In the genomic region with DNA sequence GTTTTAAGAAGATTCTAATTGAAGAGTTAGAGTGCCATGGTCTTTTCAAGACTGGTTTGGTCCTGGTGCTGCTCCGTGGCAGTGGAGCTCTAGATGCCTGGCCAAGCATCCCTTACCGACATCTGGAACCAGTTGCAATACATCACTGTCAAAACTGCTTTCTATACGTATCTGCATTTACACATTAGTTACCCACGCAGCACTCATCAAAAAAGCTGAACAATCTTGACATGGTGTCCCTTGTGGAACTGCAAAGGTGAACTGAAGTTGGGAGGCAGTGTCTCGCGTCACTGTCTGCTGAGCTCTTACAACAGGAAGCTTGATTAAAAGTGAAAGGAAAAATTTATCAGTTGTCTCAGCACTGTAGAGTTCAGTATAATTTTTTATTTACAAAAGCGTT, we compare ENCODE assay signal across 8 cellular contexts.
A peak's percentile ranks its signal among the peaks of the same experiment; 100 is the strongest.
DNase-seq lines count a peak whose midpoint lies in the region; ATAC-seq and TF ChIP-seq lines count a peak whose summit lies in the region.

No MANE protein-coding gene starts in this region.

- peaks cover 29% of the 10 kb centered on the region for H3K4me1 Mint-ChIP-seq in activated T-cell treated with anti-CD3 and anti-CD28 coated beads, Interleukin-2, amount 50 U/mL, for 72 hours (ENCODE audit: low read depth)
- no peaks in the 10 kb centered on the region; a peak in 1 of 4 replicates for H3K4me1 Mint-ChIP-seq in H9

- no peak overlapping the region for H3K56ac ChIP-seq in H9 (ENCODE audit: insufficient read length, low read depth, low read length)

- no peak overlapping the region for H2BK12ac ChIP-seq in H9 (ENCODE audit: insufficient read length, low read depth, low read length)

- no peak overlapping the region for H3K14ac ChIP-seq in H9 (ENCODE audit: insufficient read depth, low read length)

- no peak overlapping the region for H4K5ac ChIP-seq in H9 (ENCODE audit: insufficient read length, low read depth, low read length)

- H2BK5ac ChIP-seq in H9 (ENCODE audit: insufficient read length, low read length) = no peak overlapping the region

- H3K36me3 ChIP-seq in Loucy (ENCODE audit: insufficient read depth, low read length) (no peaks in the 10 kb centered on the region), left ventricle myocardium inferior (no peaks in the 10 kb centered on the region), H7 (replicated peaks; ENCODE audit: control insufficient read depth, insufficient read depth, low read length) (no peaks in the 10 kb centered on the region)

- ATAC-seq in GM18867 (IDR thresholded peaks at IDR 0.05; ENCODE audit: unreplicated experiment) = peak; percentile 44
- peak; percentile 83 to 86 for ATAC-seq in activated T-cell treated with anti-CD3 and anti-CD28 coated beads, Interleukin-2, amount 50 U/mL, for 72 hours (replicated peaks in 1 of 2)

- no peaks in the 10 kb centered on the region for H3K27me3 ChIP-seq in Loucy (ENCODE audit: insufficient read depth, low read length, poor library complexity, severe bottlenecking)
- no peaks in the 10 kb centered on the region for H3K27me3 ChIP-seq in left ventricle myocardium inferior (ENCODE audit: low read depth)
- H3K27me3 ChIP-seq in H9 (ENCODE audit: insufficient read depth, low read length) = no peaks in the 10 kb centered on the region
- no peaks in the 10 kb centered on the region for H3K27me3 ChIP-seq in H7 (ENCODE audit: control insufficient read depth, insufficient read depth, low read length)

- H3K23me2 ChIP-seq in H9 (ENCODE audit: insufficient read length, low read depth, low read length, poor library complexity, severe bottlenecking) = no peaks in the 10 kb centered on the region

- H3K79me2 ChIP-seq in Loucy (ENCODE audit: insufficient read depth, low read length) (peaks cover 87% of the 10 kb centered on the region), H9 (ENCODE audit: insufficient read depth, low read length) (peaks cover 2% of the 10 kb centered on the region; the same call in 1 of the 2 replicates)

- no peak overlapping the region for H2BK15ac ChIP-seq in H9 (ENCODE audit: low read depth, low read length)

- H3F3A ChIP-seq in Loucy (ENCODE audit: low read depth) = no peaks in the 10 kb centered on the region

- H3K9me3 Mint-ChIP-seq in activated T-cell treated with anti-CD3 and anti-CD28 coated beads, Interleukin-2, amount 50 U/mL, for 72 hours = no peaks in the 10 kb centered on the region
- H3K9me3 Mint-ChIP-seq in H9 = no peaks in the 10 kb centered on the region

- H3K18ac ChIP-seq in H9 (ENCODE audit: insufficient read length, low read depth, low read length) = no peak overlapping the region

- peak overlapping the region; percentile 77 to 92 for H3K4me3 Mint-ChIP-seq in activated T-cell treated with anti-CD3 and anti-CD28 coated beads, Interleukin-2, amount 50 U/mL, for 72 hours
- H3K4me3 Mint-ChIP-seq in H9 = no peak overlapping the region

- H3K27ac ChIP-seq in left ventricle myocardium inferior (replicated peaks) (peak overlapping the region; percentile 36), H9 (ENCODE audit: insufficient read length, low read depth, low read length) (no peak overlapping the region)

- H3K4me2 ChIP-seq in Loucy (ENCODE audit: low read depth, low read length, poor library complexity, severe bottlenecking) (peak overlapping the region; percentile 83), H9 (ENCODE audit: insufficient read depth, insufficient read length, low read length) (no peak overlapping the region)

- no peak overlapping the region for H2BK20ac ChIP-seq in H9 (ENCODE audit: low read depth, low read length, poor library complexity, severe bottlenecking)

- no CpG with 5 or more reads among the region's 7 CpGs for WGBS in H9 (ENCODE audit: extremely low coverage, insufficient read length, low lambda C conversion rate)

- H2AFZ ChIP-seq in Loucy (ENCODE audit: low read length) = peak overlapping the region; percentile 5; the same call in 1 of the 2 replicates
- H2AFZ ChIP-seq in H9 (ENCODE audit: low read length) = no peak overlapping the region

- no peak overlapping the region for H3K23ac ChIP-seq in H9 (ENCODE audit: insufficient read length, low read depth, low read length)

- H4K8ac ChIP-seq in H9 (replicated peaks; ENCODE audit: insufficient read length, low read depth, low read length) = no peak overlapping the region

- H3K4ac ChIP-seq in H9 (ENCODE audit: low read depth, low read length) = no peak overlapping the region

- H4K91ac ChIP-seq in H9 (ENCODE audit: insufficient read length, low read depth, low read length) = no peak overlapping the region

- H3K36me3 Mint-ChIP-seq in activated T-cell treated with anti-CD3 and anti-CD28 coated beads, Interleukin-2, amount 50 U/mL, for 72 hours (ENCODE audit: insufficient read depth in 2 of 2) = peaks cover 0 to 4% of the 10 kb centered on the region in 2 donors
- peaks cover 0 to 10% (median 0%) of the 10 kb centered on the region in 3 experiments; a peak in 2 of 7 replicates for H3K36me3 Mint-ChIP-seq in H9 (ENCODE audit: insufficient read depth in 1 of 3, low read depth in 3 of 3)

- no peak overlapping the region for H3T11ph ChIP-seq in H9 (ENCODE audit: low read length)

- no peaks in the 10 kb centered on the region for H4K20me1 ChIP-seq in Loucy (ENCODE audit: insufficient read depth, low read length, poor library complexity, severe bottlenecking)
- no peaks in the 10 kb centered on the region for H4K20me1 ChIP-seq in H9 (ENCODE audit: control insufficient read depth, insufficient read depth, insufficient read length)

- H3K9ac ChIP-seq in Loucy (ENCODE audit: low read depth, low read length, poor library complexity, severe bottlenecking) (peak overlapping the region; percentile 67), H9 (ENCODE audit: extremely low read depth, insufficient read length, low read length) (no peak overlapping the region)

- peak overlapping the region; percentile 73 for H3K27ac Mint-ChIP-seq in activated T-cell treated with anti-CD3 and anti-CD28 coated beads, Interleukin-2, amount 50 U/mL, for 72 hours
- H3K27ac Mint-ChIP-seq in H9 = no peak overlapping the region

- DNase-seq in activated T-cell treated with anti-CD3 and anti-CD28 coated beads, Interleukin-2, amount 50 U/mL, for 72 hours = peak; percentile 27 to 30
- no peak for DNase-seq in left ventricle myocardium inferior
- peak; percentile 40 to 50 for DNase-seq in stimulated activated CD4-positive, alpha-beta T cell treated with anti-CD3 and anti-CD28 coated beads, Interleukin-2, amount 100 ng/mL, for 24 hours
- DNase-seq in ecto neural progenitor cell (ENCODE audit: low spot score) = no peak
- DNase-seq in H9 = no peak
- DNase-seq in H7 = no peak

- no peaks in the 10 kb centered on the region for H3K27me3 Mint-ChIP-seq in activated T-cell treated with anti-CD3 and anti-CD28 coated beads, Interleukin-2, amount 50 U/mL, for 72 hours (ENCODE audit: low read depth)
- no peaks in the 10 kb centered on the region for H3K27me3 Mint-ChIP-seq in H9 (ENCODE audit: low read depth)

- no peaks in the 10 kb centered on the region for H3K9me3 ChIP-seq in Loucy (ENCODE audit: insufficient read depth, low read depth, low read length)
- no peaks in the 10 kb centered on the region for H3K9me3 ChIP-seq in left ventricle myocardium inferior (replicated peaks)
- no peaks in the 10 kb centered on the region for H3K9me3 ChIP-seq in H9 (ENCODE audit: control insufficient read depth, low read depth, low read length)

- H2BK120ac ChIP-seq in H9 (ENCODE audit: low read depth, low read length, poor library complexity, severe bottlenecking) = no peak overlapping the region

- no peaks in the 10 kb centered on the region for H3K9me2 ChIP-seq in Loucy (replicated peaks; ENCODE audit: low read depth, low read length)

- H2AK5ac ChIP-seq in H9 (ENCODE audit: insufficient read length, low read length) = no peak overlapping the region

- peaks cover 69% of the 10 kb centered on the region for H3K4me1 ChIP-seq in Loucy (ENCODE audit: insufficient read depth, low read length, poor library complexity, severe bottlenecking)
- peaks cover 13% of the 10 kb centered on the region for H3K4me1 ChIP-seq in left ventricle myocardium inferior
- no peaks in the 10 kb centered on the region for H3K4me1 ChIP-seq in H9 (ENCODE audit: insufficient read depth, low read length)

- H3K4me3 ChIP-seq in Loucy (ENCODE audit: low read length, poor library complexity, severe bottlenecking) (peak overlapping the region; percentile 78), left ventricle myocardium inferior (peak overlapping the region; percentile 61), H7 (ENCODE audit: insufficient read depth, low read depth, low read length) (no peak overlapping the region)

- TF ChIP-seq CTCF in Loucy (conservative IDR thresholded peaks at IDR 0.05; ENCODE audit: low read length) (no peak), left ventricle myocardium inferior (IDR thresholded peaks at IDR 0.05; ENCODE audit: borderline replicate concordance) (no peak), H9 (conservative IDR thresholded peaks at IDR 0.05) (no peak)

- H3K79me1 ChIP-seq in H9 (ENCODE audit: insufficient read depth, low read depth, low read length, poor library complexity, severe bottlenecking) = no peaks in the 10 kb centered on the region

- intact Hi-C loops in left ventricle myocardium inferior (cut with micrococcal nuclease) = no loop called here

Comparison
In these comparisons a context has a peak if more than half of its experiments do, and no peak if none do; other contexts are left out.
1. DNase-seq: peak in activated T-cell treated with anti-CD3 and anti-CD28 coated beads, Interleukin-2, amount 50 U/mL, for 72 hours (2 of 2) and stimulated activated CD4-positive, alpha-beta T cell treated with anti-CD3 and anti-CD28 coated beads, Interleukin-2, amount 100 ng/mL, for 24 hours (2 of 2); none in left ventricle myocardium inferior (single experiment), ecto neural progenitor cell (single experiment), H9 (single experiment) and H7 (single experiment).
2. H3K4me3 Mint-ChIP-seq: peak in activated T-cell treated with anti-CD3 and anti-CD28 coated beads, Interleukin-2, amount 50 U/mL, for 72 hours (2 of 2); none in H9 (0 of 2).